In the genomic region with DNA sequence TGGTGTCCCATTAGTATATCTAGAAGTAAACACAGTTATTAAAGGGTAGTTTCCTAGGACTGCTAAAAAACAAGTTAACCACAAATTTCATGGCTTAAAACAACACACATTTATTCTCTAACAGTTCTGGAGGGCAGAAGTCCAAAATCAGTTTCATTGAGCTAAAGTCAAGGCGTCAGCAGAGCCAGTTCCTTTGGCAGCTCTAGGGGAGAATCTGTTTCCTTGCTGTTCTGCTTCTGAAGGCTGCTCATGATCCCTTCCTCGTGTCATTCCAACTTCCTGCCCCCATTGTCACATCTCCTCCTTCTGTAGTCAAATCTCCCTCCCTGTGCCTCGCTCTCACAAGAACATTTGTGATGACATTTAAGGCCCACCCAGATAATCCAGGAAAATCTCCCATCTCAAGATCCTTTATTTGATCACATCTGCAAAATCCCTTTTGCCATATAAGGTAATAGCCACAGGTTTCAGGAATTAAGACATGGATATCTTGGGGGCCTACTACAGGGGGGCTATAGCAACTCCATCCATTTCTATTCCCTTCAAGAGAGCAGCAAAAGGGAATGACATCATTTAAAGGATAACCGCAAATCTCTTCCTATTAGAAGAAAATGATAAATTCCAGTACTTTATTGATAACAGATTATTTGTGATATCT, we compare ENCODE assay signal across 1 cellular context.
TF ChIP-seq lines count a peak whose summit lies in the region.

No MANE protein-coding gene starts in this region.

TF ChIP-seq in HepG2, 621 proteins besides CTCF, POLR2A, EP300 and RAD21:
- peak; percentile 39; the same call in 1 of the 2 replicates for TF ChIP-seq ATF7 (IDR thresholded peaks at IDR 0.05)
- TF ChIP-seq ATF7 (CRISPR knock-in tag; IDR thresholded peaks at IDR 0.05), result no peak
- no peak for TF ChIP-seq FIP1L1 (IDR thresholded peaks at IDR 0.05; ENCODE audit: borderline replicate concordance, insufficient read depth, low read depth, low read length)
